In the genomic region with DNA sequence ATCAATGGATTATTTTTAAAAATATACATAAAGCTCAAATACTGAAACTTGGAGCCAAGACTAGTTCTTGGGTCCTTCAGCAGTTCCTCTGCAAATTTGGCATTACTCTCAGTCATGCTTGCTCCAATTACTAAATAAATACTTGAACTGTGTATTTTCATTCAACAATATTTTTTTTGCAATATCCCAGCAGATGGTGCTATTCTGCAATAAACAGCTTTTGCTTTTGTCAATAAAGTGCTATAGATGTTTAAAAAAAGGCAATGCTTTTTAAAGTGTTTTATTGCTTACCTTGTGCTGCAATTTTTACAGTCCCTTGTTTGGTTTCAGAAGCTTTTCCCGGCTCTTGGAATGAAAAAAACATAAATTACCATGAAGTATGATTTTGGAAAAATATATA, we compare ENCODE assay signal across 8 cellular contexts.
DNase-seq lines count a peak whose midpoint lies in the region; ATAC-seq and TF ChIP-seq lines count a peak whose summit lies in the region.

No MANE protein-coding gene starts in this region.

- H3K27ac ChIP-seq in RWPE1: no peak overlapping the region
- no peak overlapping the region for H3K27ac ChIP-seq in aorta (ENCODE audit: low read depth in 1 of 2, low read length in 2 of 2)

- no TSS peak for BruUV-seq in Caco-2 (replicated peaks; lab: Mats Ljungman, UMichigan)

- no peak for ATAC-seq in HG03442 (IDR thresholded peaks at IDR 0.05; ENCODE audit: unreplicated experiment)
- no peak for ATAC-seq in aorta (ENCODE audit: low FRiP score)

- no peaks in the 10 kb centered on the region for H3K27me3 ChIP-seq in Caco-2 (replicated peaks; ENCODE audit: control insufficient read depth, insufficient read depth, low read length)
- H3K27me3 ChIP-seq in kidney epithelial cell (ENCODE audit: control insufficient read depth, insufficient read depth, low read length): no peaks in the 10 kb centered on the region
- H3K27me3 ChIP-seq in aorta (ENCODE audit: control insufficient read depth in 1 of 2, insufficient read depth in 2 of 2, low read length in 1 of 2): no peaks in the 10 kb centered on the region

- H3K4me3 ChIP-seq in Caco-2 (ENCODE audit: low read depth, low read length) (no peak overlapping the region), kidney epithelial cell (ENCODE audit: low read depth, low read length) (no peak overlapping the region), aorta (ENCODE audit: low read length in 2 of 2) (no peak overlapping the region)

- H3K27me3 Mint-ChIP-seq in Caco-2 (ENCODE audit: insufficient read depth, unreplicated experiment): no peaks in the 10 kb centered on the region

- WGBS in aorta, 2 donors: 0 to 10% methylated on average over 1 of the region's 1 CpG

- no peak overlapping the region for H3K27ac Mint-ChIP-seq in Caco-2 (ENCODE audit: unreplicated experiment)

- H3K36me3 ChIP-seq in Caco-2 (ENCODE audit: control insufficient read depth, insufficient read depth, low read length) (no peaks in the 10 kb centered on the region), kidney epithelial cell (ENCODE audit: control insufficient read depth, insufficient read depth, low read length) (no peaks in the 10 kb centered on the region), aorta (ENCODE audit: control insufficient read depth in 1 of 2, insufficient read depth in 2 of 2, low read length in 1 of 2) (no peaks in the 10 kb centered on the region)

- H3K4me1 Mint-ChIP-seq in Caco-2 (ENCODE audit: low read depth, unreplicated experiment): no peaks in the 10 kb centered on the region

- DNase-seq in Caco-2: peak in 1 of 2 experiments; percentile 2
- peak; percentile 27 for DNase-seq in M059J (ENCODE audit: low read depth)
- DNase-seq in RWPE1 (ENCODE audit: low spot score): no peak
- DNase-seq in kidney epithelial cell (ENCODE audit: low read depth): no peak
- no peak for DNase-seq in OCI-M2 (lab: John Stamatoyannopoulos, UW; ENCODE audit: unreplicated experiment)
- DNase-seq in aorta: no peak
- no peak for DNase-seq in activated CD4-positive, alpha-beta T cell treated with anti-CD3 and anti-CD28 coated beads for 1 hour

- intact Hi-C loops in Caco-2 (cut with micrococcal nuclease; ENCODE audit: unreplicated experiment): loop anchor here (1.0 kb wide), 1 partner anchor 322 kb away; no protein-coding TSS in a partner anchor
- intact Hi-C loops in aorta (cut with DNase I): no loop called here

- no peak overlapping the region for H3K4me3 Mint-ChIP-seq in Caco-2 (ENCODE audit: unreplicated experiment)

- H3K4me1 ChIP-seq in Caco-2: no peaks in the 10 kb centered on the region
- no peaks in the 10 kb centered on the region for H3K4me1 ChIP-seq in aorta (ENCODE audit: control insufficient read depth in 1 of 2, insufficient read depth in 2 of 2, low read length in 2 of 2)

- H3K9me3 ChIP-seq in Caco-2: no peaks in the 10 kb centered on the region
- no peaks in the 10 kb centered on the region for H3K9me3 ChIP-seq in aorta (ENCODE audit: control insufficient read depth, low read length)

- no peaks in the 10 kb centered on the region for H3K36me3 Mint-ChIP-seq in Caco-2 (ENCODE audit: insufficient read depth, unreplicated experiment)

- TF ChIP-seq CTCF in Caco-2 (IDR thresholded peaks at IDR 0.05; ENCODE audit: insufficient read depth in 1 of 2, low read depth in 1 of 2, low read length in 1 of 2, severe bottlenecking in 1 of 2, unreplicated experiment in 1 of 2): peak; percentile 8 to 18
- TF ChIP-seq CTCF in RWPE1 (conservative IDR thresholded peaks at IDR 0.05; ENCODE audit: low read depth): peak; percentile 32; the same call in 1 of the 2 replicates
- peak; percentile 26 for TF ChIP-seq CTCF in kidney epithelial cell (IDR thresholded peaks at IDR 0.05; ENCODE audit: insufficient read depth, low read length, poor library complexity, severe bottlenecking)

- POLR2A ChIA-PET in Caco-2 (lab: Charles Lee) (no interaction called here), RWPE1 (lab: Yijun Ruan, JAX; ENCODE audit: low non-redundant PET) (no interaction called here)

- CTCF ChIA-PET in Caco-2 (lab: Charles Lee) (interaction anchor here (0.9 kb wide), 1 partner anchor 236 kb away, joined by 3 read pairs; no protein-coding TSS in a partner anchor), RWPE1 (lab: Yijun Ruan, JAX) (interaction anchor here (0.5 to 1.6 kb wide), 6 partner anchors 46 to 674 kb away, joined by 3 to 6 read pairs (median 4); no protein-coding TSS in a partner anchor)

- no peaks in the 10 kb centered on the region for H3K9me3 Mint-ChIP-seq in Caco-2 (ENCODE audit: unreplicated experiment)
